9 cellular contexts compared by ENCODE assay signal in the genomic region with DNA sequence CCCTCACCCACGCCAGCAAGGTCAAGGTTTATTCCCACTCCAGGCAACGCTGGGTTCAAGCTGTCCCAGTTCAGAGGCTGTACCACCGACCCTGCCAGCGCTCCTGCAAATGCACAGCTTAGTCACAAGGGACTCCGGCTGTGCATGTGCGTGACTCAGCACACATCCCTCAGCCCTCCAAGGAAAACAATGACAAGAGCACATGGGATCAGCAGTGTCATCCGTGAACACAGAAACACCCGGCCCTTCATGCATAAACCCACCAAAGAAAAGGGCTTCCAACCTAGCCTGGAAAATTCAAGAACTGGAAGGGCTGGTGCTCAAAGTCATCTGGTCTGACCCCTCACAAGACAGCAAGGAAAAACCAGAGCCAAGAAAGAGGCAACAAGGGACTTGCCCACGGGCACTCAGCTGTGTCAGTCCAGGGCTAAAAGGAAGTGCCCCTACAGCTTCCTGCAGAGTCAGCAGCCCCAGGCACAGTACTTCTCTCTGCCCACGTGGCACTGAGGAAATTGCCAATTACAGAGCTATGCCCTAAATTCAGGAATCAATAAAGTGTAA.
DNase-seq lines count a peak whose midpoint lies in the region; ATAC-seq, FAIRE-seq and TF ChIP-seq lines count a peak whose summit lies in the region.
"Had no signal": no experiment of that assay in that cellular context is flagged by ENCODE, and none has a peak within 500 bp of the region (broad histone marks: within the 10 kb centered on the region; RNA-seq: fewer than 3 reads in every experiment).

No MANE protein-coding gene starts in this region.

- no peaks in the 10 kb centered on the region for H3K4me1 Mint-ChIP-seq in activated T-cell treated with anti-CD3 and anti-CD28 coated beads, Interleukin-2, amount 50 U/mL, for 4 hours (ENCODE audit: low read depth)

- peak; percentile 77 for FAIRE-seq in RCC 7860 (lab: Jason Lieb, UNC)

- TF ChIP-seq CTCF in foreskin fibroblast (IDR thresholded peaks at IDR 0.05; ENCODE audit: low read depth, low read length) (no peak), retinal pigment epithelial cell (conservative IDR thresholded peaks at IDR 0.05; ENCODE audit: low read depth, low read length) (no peak)

- DNase-seq in RCC 7860 (ENCODE audit: low spot score) = peak; percentile 89
- peak; percentile 89 to 94 for DNase-seq in foreskin fibroblast
- DNase-seq in retinal pigment epithelial cell (ENCODE audit: low read depth) = peak; percentile 63
- DNase-seq in NK-92 (lab: John Stamatoyannopoulos, UW; ENCODE audit: unreplicated experiment) = no peak
- DNase-seq in activated CD8-positive, alpha-beta memory T cell treated with anti-CD3 and anti-CD28 coated beads, Interleukin-2, amount 50 U/mL, for 48 hours = no peak
- no peak for DNase-seq in activated T-cell treated with anti-CD3 and anti-CD28 coated beads, Interleukin-2, amount 50 U/mL, for 4 hours

- ATAC-seq in GM21529 (IDR thresholded peaks at IDR 0.05; ENCODE audit: unreplicated experiment) (peak; percentile 49), GM21423 (IDR thresholded peaks at IDR 0.05; ENCODE audit: unreplicated experiment) (no peak)
- no peak for ATAC-seq in activated T-cell treated with anti-CD3 and anti-CD28 coated beads, Interleukin-2, amount 50 U/mL, for 4 hours

- H3K4me3 ChIP-seq in foreskin fibroblast (ENCODE audit: low read depth in 1 of 2, low read length in 2 of 2) (peak overlapping the region in 1 of 2 donors; percentile 22), retinal pigment epithelial cell (ENCODE audit: low read length) (no peak overlapping the region)
- H3K4me3 ChIP-seq: upper lobe of left lung had no signal

- H3K36me3 Mint-ChIP-seq in activated T-cell treated with anti-CD3 and anti-CD28 coated beads, Interleukin-2, amount 50 U/mL, for 4 hours (ENCODE audit: insufficient read depth) = no peaks in the 10 kb centered on the region

- no peaks in the 10 kb centered on the region for H3K9me3 Mint-ChIP-seq in activated T-cell treated with anti-CD3 and anti-CD28 coated beads, Interleukin-2, amount 50 U/mL, for 4 hours

- H3K27me3 Mint-ChIP-seq in activated T-cell treated with anti-CD3 and anti-CD28 coated beads, Interleukin-2, amount 50 U/mL, for 4 hours (ENCODE audit: low read depth) = peaks cover 3% of the 10 kb centered on the region

- no peak overlapping the region for H3K4me3 Mint-ChIP-seq in activated T-cell treated with anti-CD3 and anti-CD28 coated beads, Interleukin-2, amount 50 U/mL, for 4 hours

Comparison
In these comparisons a context has a peak if more than half of its experiments do, and no peak if none do; other contexts are left out.
1. DNase-seq: peak in RCC 7860 (single experiment), foreskin fibroblast (2 of 2) and retinal pigment epithelial cell (single experiment); none in NK-92 (single experiment), activated CD8-positive, alpha-beta memory T cell treated with anti-CD3 and anti-CD28 coated beads, Interleukin-2, amount 50 U/mL, for 48 hours (single experiment) and activated T-cell treated with anti-CD3 and anti-CD28 coated beads, Interleukin-2, amount 50 U/mL, for 4 hours (single experiment).